In the genomic region with DNA sequence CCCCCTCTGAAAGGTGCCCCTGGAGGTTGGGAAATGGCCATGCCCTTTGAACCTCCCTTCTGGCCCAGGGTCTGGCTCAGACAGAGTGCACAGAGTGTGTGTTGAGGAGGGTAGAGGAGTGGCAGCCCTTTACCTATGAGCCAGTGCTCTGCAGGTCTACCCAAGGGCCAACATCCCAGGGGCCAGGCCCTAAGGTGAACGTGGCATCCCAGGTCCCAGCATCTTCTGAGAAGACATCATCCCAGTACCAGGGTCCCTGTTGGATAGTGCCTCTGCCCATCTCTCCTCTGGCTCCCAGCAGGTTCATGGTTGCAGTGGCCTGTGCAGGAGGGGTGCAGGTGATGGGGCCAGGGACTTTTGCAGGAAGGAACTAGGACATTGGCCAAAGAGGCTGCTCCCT, we compare ENCODE assay signal across 6 cellular contexts.
DNase-seq lines count a peak whose midpoint lies in the region; FAIRE-seq and TF ChIP-seq lines count a peak whose summit lies in the region.
"Not testable (repeated sequence)": the region's sequence is repeated elsewhere in the genome, so short reads cannot be mapped to it uniquely, and the experiment has no call there.

No MANE protein-coding gene starts in this region.

- H3K9me3 ChIP-seq in right atrium auricular region, result not testable (repeated sequence)
- peaks cover 0 to 53% (median 27%) of the 10 kb centered on the region in 4 donors for H3K9me3 ChIP-seq in stomach

- H3K4me3 ChIP-seq in right atrium auricular region, stomach: not testable (repeated sequence)

- not testable (repeated sequence) for TF ChIP-seq POLR2A in stomach (IDR thresholded peaks at IDR 0.05)

- intact Hi-C loops in posterior vena cava (cut with DNase I); stomach (cut with DNase I; ENCODE audit: low total_unique reads): not testable (repeated sequence)

- not testable (repeated sequence) for H3K27ac ChIP-seq in right atrium auricular region, stomach

- H3K4me1 ChIP-seq in right atrium auricular region, stomach: not testable (repeated sequence)

- not testable (repeated sequence) for H3K36me3 ChIP-seq in right atrium auricular region, stomach

- not testable (repeated sequence) for H3K4me1 Mint-ChIP-seq in chondrocyte (ENCODE audit: low read depth)

- H3K27me3 ChIP-seq in right atrium auricular region, stomach: not testable (repeated sequence)

- not testable (repeated sequence) for H3K27me3 Mint-ChIP-seq in chondrocyte (ENCODE audit: low read depth)

- DNase-seq in chondrocyte (ENCODE audit: low spot score) (peak; percentile 30), right atrium auricular region (ENCODE audit: low spot score) (peak; percentile 32), mesenteric fat pad (ENCODE audit: low spot score) (peak; percentile 76), posterior vena cava (ENCODE audit: low spot score) (peak; percentile 15), stomach (peak; percentile 22)
- DNase-seq in urothelium cell line (ENCODE audit: low spot score), result not testable (repeated sequence)

- H3K4me3 Mint-ChIP-seq in chondrocyte (ENCODE audit: unreplicated experiment), result not testable (repeated sequence)

- TF ChIP-seq CTCF in chondrocyte (IDR thresholded peaks at IDR 0.05); right atrium auricular region (IDR thresholded peaks at IDR 0.05); stomach (IDR thresholded peaks at IDR 0.05): not testable (repeated sequence)

- peak; percentile 32 for FAIRE-seq in urothelium cell line (lab: Jason Lieb, UNC)

- 67 to 79% (median 67%) methylated on average over 1 of the region's 1 CpG for WGBS in stomach, 5 donors

- peaks cover 37% of the 10 kb centered on the region for H3K9me3 Mint-ChIP-seq in chondrocyte (ENCODE audit: low read depth)

- not testable (repeated sequence) for H3K27ac Mint-ChIP-seq in chondrocyte (ENCODE audit: unreplicated experiment)

- not testable (repeated sequence) for H3K36me3 Mint-ChIP-seq in chondrocyte (ENCODE audit: low read depth)

- TF ChIP-seq EP300 in stomach (IDR thresholded peaks at IDR 0.05), result not testable (repeated sequence)
